Comparison of ENCODE assay signal across 2 cellular contexts in the genomic region with DNA sequence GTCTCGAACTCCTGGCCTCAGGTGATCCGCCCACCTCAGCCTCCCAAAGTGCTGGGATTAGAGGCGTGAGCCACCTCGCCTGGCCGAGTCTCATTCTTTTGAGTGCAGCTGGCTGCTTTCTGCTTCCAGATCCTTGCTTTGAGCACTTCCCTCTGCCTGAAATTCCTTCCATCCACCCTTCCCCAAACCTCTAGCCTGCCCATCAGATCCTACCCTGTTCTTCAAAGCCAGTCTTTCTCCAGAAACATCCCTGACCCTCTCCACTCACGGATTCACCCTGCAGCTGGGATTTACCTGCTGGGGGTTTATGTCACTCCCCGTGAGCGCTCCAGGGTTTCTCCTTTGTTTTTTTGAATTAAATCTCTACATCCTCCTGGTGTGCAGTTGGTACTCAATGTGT.
TF ChIP-seq lines count a peak whose summit lies in the region.

No MANE protein-coding gene starts in this region.

TF ChIP-seq in GM23338, 12 proteins besides CTCF, POLR2A, EP300 and RAD21 (continued from another document and continues in another):
- TF ChIP-seq, protein P1, sequence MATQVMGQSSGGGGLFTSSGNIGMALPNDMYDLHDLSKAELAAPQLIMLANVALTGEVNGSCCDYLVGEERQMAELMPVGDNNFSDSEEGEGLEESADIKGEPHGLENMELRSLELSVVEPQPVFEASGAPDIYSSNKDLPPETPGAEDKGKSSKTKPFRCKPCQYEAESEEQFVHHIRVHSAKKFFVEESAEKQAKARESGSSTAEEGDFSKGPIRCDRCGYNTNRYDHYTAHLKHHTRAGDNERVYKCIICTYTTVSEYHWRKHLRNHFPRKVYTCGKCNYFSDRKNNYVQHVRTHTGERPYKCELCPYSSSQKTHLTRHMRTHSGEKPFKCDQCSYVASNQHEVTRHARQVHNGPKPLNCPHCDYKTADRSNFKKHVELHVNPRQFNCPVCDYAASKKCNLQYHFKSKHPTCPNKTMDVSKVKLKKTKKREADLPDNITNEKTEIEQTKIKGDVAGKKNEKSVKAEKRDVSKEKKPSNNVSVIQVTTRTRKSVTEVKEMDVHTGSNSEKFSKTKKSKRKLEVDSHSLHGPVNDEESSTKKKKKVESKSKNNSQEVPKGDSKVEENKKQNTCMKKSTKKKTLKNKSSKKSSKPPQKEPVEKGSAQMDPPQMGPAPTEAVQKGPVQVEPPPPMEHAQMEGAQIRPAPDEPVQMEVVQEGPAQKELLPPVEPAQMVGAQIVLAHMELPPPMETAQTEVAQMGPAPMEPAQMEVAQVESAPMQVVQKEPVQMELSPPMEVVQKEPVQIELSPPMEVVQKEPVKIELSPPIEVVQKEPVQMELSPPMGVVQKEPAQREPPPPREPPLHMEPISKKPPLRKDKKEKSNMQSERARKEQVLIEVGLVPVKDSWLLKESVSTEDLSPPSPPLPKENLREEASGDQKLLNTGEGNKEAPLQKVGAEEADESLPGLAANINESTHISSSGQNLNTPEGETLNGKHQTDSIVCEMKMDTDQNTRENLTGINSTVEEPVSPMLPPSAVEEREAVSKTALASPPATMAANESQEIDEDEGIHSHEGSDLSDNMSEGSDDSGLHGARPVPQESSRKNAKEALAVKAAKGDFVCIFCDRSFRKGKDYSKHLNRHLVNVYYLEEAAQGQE (IDR thresholded peaks at IDR 0.05; ENCODE audit: unreplicated experiment), result no peak
- TF ChIP-seq ZNF114 (CRISPR knock-in tag; IDR thresholded peaks at IDR 0.05) (no peak), JUNB (IDR thresholded peaks at IDR 0.05; ENCODE audit: unreplicated experiment) (no peak), EZH2phosphoT487 (IDR thresholded peaks at IDR 0.05; ENCODE audit: unreplicated experiment) (no peak), ZNF331 (CRISPR knock-in tag; IDR thresholded peaks at IDR 0.05; ENCODE audit: low read depth) (no peak), EZH2 (IDR thresholded peaks at IDR 0.05; ENCODE audit: low read depth, unreplicated experiment) (no peak), POLR2AphosphoS5 (IDR thresholded peaks at IDR 0.05; ENCODE audit: low read depth) (no peak), STAT1 (IDR thresholded peaks at IDR 0.05; ENCODE audit: unreplicated experiment) (no peak), NANOG (IDR thresholded peaks at IDR 0.05; ENCODE audit: borderline replicate concordance) (no peak)
- TF ChIP-seq, protein P2, sequence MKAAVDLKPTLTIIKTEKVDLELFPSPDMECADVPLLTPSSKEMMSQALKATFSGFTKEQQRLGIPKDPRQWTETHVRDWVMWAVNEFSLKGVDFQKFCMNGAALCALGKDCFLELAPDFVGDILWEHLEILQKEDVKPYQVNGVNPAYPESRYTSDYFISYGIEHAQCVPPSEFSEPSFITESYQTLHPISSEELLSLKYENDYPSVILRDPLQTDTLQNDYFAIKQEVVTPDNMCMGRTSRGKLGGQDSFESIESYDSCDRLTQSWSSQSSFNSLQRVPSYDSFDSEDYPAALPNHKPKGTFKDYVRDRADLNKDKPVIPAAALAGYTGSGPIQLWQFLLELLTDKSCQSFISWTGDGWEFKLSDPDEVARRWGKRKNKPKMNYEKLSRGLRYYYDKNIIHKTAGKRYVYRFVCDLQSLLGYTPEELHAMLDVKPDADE (IDR thresholded peaks at IDR 0.05), result no peak

TF ChIP-seq in WTC11, 78 proteins besides CTCF, POLR2A, EP300 and RAD21:
- TF ChIP-seq, protein P3, sequence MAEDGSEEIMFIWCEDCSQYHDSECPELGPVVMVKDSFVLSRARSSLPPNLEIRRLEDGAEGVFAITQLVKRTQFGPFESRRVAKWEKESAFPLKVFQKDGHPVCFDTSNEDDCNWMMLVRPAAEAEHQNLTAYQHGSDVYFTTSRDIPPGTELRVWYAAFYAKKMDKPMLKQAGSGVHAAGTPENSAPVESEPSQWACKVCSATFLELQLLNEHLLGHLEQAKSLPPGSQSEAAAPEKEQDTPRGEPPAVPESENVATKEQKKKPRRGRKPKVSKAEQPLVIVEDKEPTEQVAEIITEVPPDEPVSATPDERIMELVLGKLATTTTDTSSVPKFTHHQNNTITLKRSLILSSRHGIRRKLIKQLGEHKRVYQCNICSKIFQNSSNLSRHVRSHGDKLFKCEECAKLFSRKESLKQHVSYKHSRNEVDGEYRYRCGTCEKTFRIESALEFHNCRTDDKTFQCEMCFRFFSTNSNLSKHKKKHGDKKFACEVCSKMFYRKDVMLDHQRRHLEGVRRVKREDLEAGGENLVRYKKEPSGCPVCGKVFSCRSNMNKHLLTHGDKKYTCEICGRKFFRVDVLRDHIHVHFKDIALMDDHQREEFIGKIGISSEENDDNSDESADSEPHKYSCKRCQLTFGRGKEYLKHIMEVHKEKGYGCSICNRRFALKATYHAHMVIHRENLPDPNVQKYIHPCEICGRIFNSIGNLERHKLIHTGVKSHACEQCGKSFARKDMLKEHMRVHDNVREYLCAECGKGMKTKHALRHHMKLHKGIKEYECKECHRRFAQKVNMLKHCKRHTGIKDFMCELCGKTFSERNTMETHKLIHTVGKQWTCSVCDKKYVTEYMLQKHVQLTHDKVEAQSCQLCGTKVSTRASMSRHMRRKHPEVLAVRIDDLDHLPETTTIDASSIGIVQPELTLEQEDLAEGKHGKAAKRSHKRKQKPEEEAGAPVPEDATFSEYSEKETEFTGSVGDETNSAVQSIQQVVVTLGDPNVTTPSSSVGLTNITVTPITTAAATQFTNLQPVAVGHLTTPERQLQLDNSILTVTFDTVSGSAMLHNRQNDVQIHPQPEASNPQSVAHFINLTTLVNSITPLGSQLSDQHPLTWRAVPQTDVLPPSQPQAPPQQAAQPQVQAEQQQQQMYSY (CRISPR knock-in tag; IDR thresholded peaks at IDR 0.05), result peak; percentile 53
- TF ChIP-seq TEAD4 (CRISPR knock-in tag; IDR thresholded peaks at IDR 0.05), result no peak
